19 cellular contexts compared by ENCODE assay signal in genomic region chr2:118830121-118830520, GRCh38. TPM values are rescaled to one million over a fixed set of nuclear protein-coding genes. Genes with fewer than 3 reads are reported as not detected.
DNase-seq lines count a peak whose midpoint lies in the region; ATAC-seq and TF ChIP-seq lines count a peak whose summit lies in the region.
"Had no signal": no experiment of that assay in that cellular context is flagged by ENCODE, and none has a peak within 500 bp of the region (broad histone marks: within the 10 kb centered on the region; RNA-seq: fewer than 3 reads in every experiment).

No MANE protein-coding gene starts in this region.

- H3F3A ChIP-seq in MM.1S (ENCODE audit: insufficient read depth, low read length) = peaks cover 4% of the 10 kb centered on the region; the same call in 1 of the 2 replicates

- H3K36me3 ChIP-seq in MM.1S (replicated peaks; ENCODE audit: insufficient read depth, low read length) = no peaks in the 10 kb centered on the region
- no peaks in the 10 kb centered on the region for H3K36me3 ChIP-seq in tibial nerve
- H3K36me3 ChIP-seq: HAP-1 had no signal

- H3K4me1 ChIP-seq in MM.1S (ENCODE audit: low read length) = peaks cover 32% of the 10 kb centered on the region
- peaks cover 0 to 23% (median 6%) of the 10 kb centered on the region in 4 donors for H3K4me1 ChIP-seq in tibial nerve
- H3K4me1 ChIP-seq: HAP-1 had no signal

- H3K27ac ChIP-seq in MM.1S (ENCODE audit: low read length) (no peak overlapping the region), tibial nerve (no peak overlapping the region)
- H3K27ac ChIP-seq: C4-2B, KMS-11, PC-9 had no signal

- H3K9ac ChIP-seq in MM.1S (ENCODE audit: low read length) = no peak overlapping the region
- H3K9ac ChIP-seq: KMS-11 had no signal

- TF ChIP-seq EP300 in tibial nerve (IDR thresholded peaks at IDR 0.05) = no peak

- 66 to 69% methylated on average over 6 of the region's 6 CpGs for WGBS in tibial nerve, 2 donors

- peak overlapping the region; percentile 36; the same call in 1 of the 2 replicates for H3K4me2 ChIP-seq in MM.1S (ENCODE audit: low read depth, low read length)
- H3K4me2 ChIP-seq: KMS-11, PC-9 had no signal

- no peaks in the 10 kb centered on the region for H4K20me1 ChIP-seq in MM.1S (ENCODE audit: insufficient read depth, low read length)

- ATAC-seq in HG03159 (IDR thresholded peaks at IDR 0.05; ENCODE audit: unreplicated experiment) (no peak), HG03108 (IDR thresholded peaks at IDR 0.05; ENCODE audit: unreplicated experiment) (no peak)
- ATAC-seq: HepG2, SK-N-SH treated with all-trans-retinoic acid at 6 μM for 48 hours had no signal

- DNase-seq in Daoy (ENCODE audit: low read depth) = peak; percentile 56
- peak; percentile 48 for DNase-seq in MM.1S
- DNase-seq in fibroblast of the conjunctiva (ENCODE audit: low read depth) = peak; percentile 33
- DNase-seq in stromal cell of bone marrow (ENCODE audit: low read depth) = peak; percentile 60
- DNase-seq in tibial nerve (ENCODE audit: low spot score in 2 of 2) = no peak
- DNase-seq: NCI-H1436 treated with DMSO at 0.1 percent for 48 hours, NCI-H2081 treated with DMSO at 0.1 percent for 48 hours, NCI-H2227 treated with DMSO at 0.1 percent for 48 hours, NCI-H69, PC-9, Right ventricle myocardium superior had no signal

- H3K79me2 ChIP-seq in MM.1S (ENCODE audit: low read length) = no peaks in the 10 kb centered on the region

- H3K9me3 ChIP-seq in MM.1S (replicated peaks; ENCODE audit: insufficient read depth, low read length) (no peaks in the 10 kb centered on the region), tibial nerve (no peaks in the 10 kb centered on the region)
- H3K9me3 ChIP-seq: HAP-1 had no signal

- TF ChIP-seq CTCF in MM.1S (IDR thresholded peaks at IDR 0.05; ENCODE audit: low read length) (no peak), tibial nerve (IDR thresholded peaks at IDR 0.05) (no peak)

- H3K4me3 ChIP-seq in MM.1S (ENCODE audit: low read length) (no peak overlapping the region), tibial nerve (no peak overlapping the region)
- H3K4me3 ChIP-seq: HAP-1, PC-9 had no signal

- no peak overlapping the region for H2AFZ ChIP-seq in MM.1S (ENCODE audit: low read length)
- H2AFZ ChIP-seq: PC-9 had no signal

- H3K27me3 ChIP-seq in MM.1S (replicated peaks; ENCODE audit: insufficient read depth, low read length) (peaks cover 12% of the 10 kb centered on the region; the same call in 1 of the 2 replicates), tibial nerve (peaks cover 0 to 78% of the 10 kb centered on the region in 2 donors)

- no peaks in the 10 kb centered on the region for H3K9me2 ChIP-seq in MM.1S (replicated peaks; ENCODE audit: insufficient read depth, low read length)

- no peak for TF ChIP-seq POLR2A in tibial nerve (IDR thresholded peaks at IDR 0.05)

RNA-seq across cellular contexts. Expression of gene EN1, which starts 17.3 kb away (rescaled TPM):
- total RNA-seq in Daoy (2014; rRNA removed; shearing (Covaris generic)) = 1.8 and 3.2 TPM in 2 replicates
- under 1 TPM in 3 of 4 donors, not detected in 1; 0.63 to 0.90 (median 0.78) TPM for total RNA-seq in tibial nerve
- total RNA-seq: HepG2; PC-9; Right ventricle myocardium superior; T-helper 1 cell treated with Interleukin-12 subunit alpha and Interleukin-12 subunit beta and Interleukin-4 antibody, amounts not matched to agents 30 ng/mL and 1 ng/mL, for 36 hours had no signal

Comparison
In these comparisons a context has a peak if more than half of its experiments do, and no peak if none do; other contexts are left out.
1. DNase-seq: peak in Daoy (single experiment), MM.1S (single experiment), fibroblast of the conjunctiva (single experiment) and stromal cell of bone marrow (single experiment); none in tibial nerve (0 of 2).